8 cellular contexts compared by ENCODE assay signal in the genomic region with DNA sequence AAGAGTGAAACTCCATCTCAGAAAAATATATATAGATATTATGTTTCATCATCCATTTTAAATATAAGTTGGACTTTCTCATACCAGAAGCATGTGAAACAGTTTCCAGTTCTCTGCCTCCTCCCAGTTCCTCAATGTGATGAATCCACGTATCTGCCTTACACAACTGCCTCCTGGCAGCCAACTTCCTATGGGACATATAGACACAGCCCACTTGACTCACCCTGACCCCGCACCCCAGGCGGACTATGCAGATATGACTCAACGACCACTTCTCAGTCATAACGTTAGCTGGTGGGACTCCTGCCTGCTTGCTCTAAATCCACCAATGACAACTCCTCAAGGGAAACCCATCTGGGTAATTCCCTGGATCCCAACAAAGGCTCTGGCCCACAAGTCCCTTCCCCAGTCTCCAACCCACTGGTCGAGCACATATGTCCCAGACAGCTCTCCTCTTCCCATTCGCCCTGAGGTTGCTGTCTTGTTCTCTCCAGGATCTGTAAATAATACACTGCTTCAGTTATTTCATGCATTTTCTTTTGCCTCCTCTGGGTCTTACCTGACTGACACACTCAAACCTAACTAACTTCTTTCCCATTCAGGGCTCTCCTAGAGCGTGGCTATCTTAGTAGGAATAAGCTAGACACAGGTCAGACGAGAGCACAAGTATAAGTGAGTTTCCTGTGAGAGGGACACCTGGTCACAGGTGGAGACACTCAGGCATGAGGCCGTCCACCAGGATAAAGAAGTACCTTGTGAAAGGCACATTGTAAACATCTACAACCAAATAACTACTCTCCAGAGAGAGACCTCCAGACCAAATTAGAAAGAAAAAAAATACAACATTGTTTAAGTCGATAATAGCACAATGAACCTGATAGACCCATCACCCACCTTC.
DNase-seq lines count a peak whose midpoint lies in the region; ATAC-seq and TF ChIP-seq lines count a peak whose summit lies in the region.

No MANE protein-coding gene starts in this region.

- no peaks in the 10 kb centered on the region for H3K36me3 ChIP-seq in brain microvascular endothelial cell (replicated peaks)

- no peak overlapping the region for H3K4me3 ChIP-seq in brain microvascular endothelial cell (ENCODE audit: low read depth, low read length)

- H3K27ac ChIP-seq in brain microvascular endothelial cell: peak overlapping the region; percentile 89

- peak; percentile 85 for DNase-seq in LHCN-M2 (ENCODE audit: low read depth)
- DNase-seq in brain microvascular endothelial cell: peak; percentile 99
- peak; percentile 79 for DNase-seq in stimulated activated CD4-positive, alpha-beta T cell treated with anti-CD3 and anti-CD28 coated beads, Interleukin-1b, Interleukin-23, amount 100 ng/mL, for 48 hours
- no peak for DNase-seq in NCI-H187 treated with DMSO at 0.1 percent for 48 hours (lab: John Stamatoyannopoulos, UW)
- no peak for DNase-seq in NCI-H774 (lab: John Stamatoyannopoulos, UW)
- no peak for DNase-seq in LoVo (ENCODE audit: low spot score)

- peak; percentile 46 for ATAC-seq in GM18511 (IDR thresholded peaks at IDR 0.05; ENCODE audit: unreplicated experiment)
- no peak for ATAC-seq in HG02840 (IDR thresholded peaks at IDR 0.05; ENCODE audit: low FRiP score, unreplicated experiment)

- no peaks in the 10 kb centered on the region for H3K27me3 ChIP-seq in brain microvascular endothelial cell (replicated peaks)

- TF ChIP-seq CTCF in brain microvascular endothelial cell (IDR thresholded peaks at IDR 0.05; ENCODE audit: low read depth, low read length, missing control alignments): no peak

- in situ Hi-C loops in brain microvascular endothelial cell (cut with HindIII; ENCODE audit: low pct_ligation_motif_present, low sequenced_read_pairs): no loop called here

Comparison
In these comparisons a context has a peak if more than half of its experiments do, and no peak if none do; other contexts are left out.
1. DNase-seq: peak in LHCN-M2 (single experiment), brain microvascular endothelial cell (single experiment) and stimulated activated CD4-positive, alpha-beta T cell treated with anti-CD3 and anti-CD28 coated beads, Interleukin-1b, Interleukin-23, amount 100 ng/mL, for 48 hours (single experiment); none in NCI-H187 treated with DMSO at 0.1 percent for 48 hours (single experiment), NCI-H774 (single experiment) and LoVo (single experiment).